ENCODE assay signal across 8 cellular contexts in genomic region chr21:41767606-41768370, GRCh38. TPM values are rescaled to one million over a fixed set of nuclear protein-coding genes. Genes with fewer than 3 reads are reported as not detected.
A peak's percentile ranks its signal among the peaks of the same experiment; 100 is the strongest.
DNase-seq lines count a peak whose midpoint lies in the region; ATAC-seq and TF ChIP-seq lines count a peak whose summit lies in the region.

No MANE protein-coding gene starts in this region.

- CTCF ChIA-PET in activated CD4-positive, alpha-beta T cell treated with anti-CD3 and anti-CD28 coated beads for 36 hours (lab: Charles Lee) = interaction anchor here (0.6 to 1.9 kb wide), 6 partner anchors 9 to 484 kb away, joined by 3 to 7 read pairs (median 3); no protein-coding TSS in a partner anchor
- CTCF ChIA-PET in SK-N-SH (lab: Yijun Ruan, JAX) = interaction anchor here (1.0 to 3.4 kb wide), 4 partner anchors 10 to 159 kb away, joined by 3 to 31 read pairs (median 3); no protein-coding TSS in a partner anchor

- peak overlapping the region; percentile 77 for H3K4me2 ChIP-seq in SK-N-SH

- intact Hi-C loops in activated CD4-positive, alpha-beta T cell treated with anti-CD3 and anti-CD28 coated beads for 36 hours (cut with DNase I, micrococcal nuclease) = loop anchor here in 1 of 2 experiments (2.0 to 5.0 kb wide), 3 partner anchors 110 to 470 kb away; partner anchors contain the start of genes PRDM15 and ZBTB21

- ATAC-seq in activated CD4-positive, alpha-beta T cell treated with anti-CD3 and anti-CD28 coated beads for 36 hours = peak; percentile 28
- peak; percentile 33 for ATAC-seq in foreskin keratinocyte
- ATAC-seq in stimulated activated naive B cell treated with anti-CD40 and anti-IgM and Interleukin-4, amounts not matched to agents 10 μg/mL and 1 μg/mL and 100 μg/mL, for 72 hours (replicated peaks) = no peak
- ATAC-seq in GM21423 (IDR thresholded peaks at IDR 0.05; ENCODE audit: unreplicated experiment) = no peak

- H3K4me3 ChIP-seq in SK-N-SH (ENCODE audit: low read depth in 2 of 2, low read length in 1 of 2) = peak overlapping the region; percentile 60 to 76

- no peaks in the 10 kb centered on the region for H4K20me1 ChIP-seq in SK-N-SH (ENCODE audit: insufficient read depth)

- in situ Hi-C loops in G401 (cut with HindIII; ENCODE audit: low sequenced_read_pairs) = no loop called here

- TF ChIP-seq CTCF in SK-N-SH (IDR thresholded peaks at IDR 0.05) = no peak
- no peak for TF ChIP-seq CTCF in foreskin keratinocyte (conservative IDR thresholded peaks at IDR 0.05)

- no peaks in the 10 kb centered on the region for H3K9me2 ChIP-seq in SK-N-SH

- H3K36me3 Mint-ChIP-seq in activated CD4-positive, alpha-beta T cell treated with anti-CD3 and anti-CD28 coated beads for 36 hours (ENCODE audit: low read depth) = no peaks in the 10 kb centered on the region
- peaks cover 0 to 4% of the 10 kb centered on the region in 2 donors for H3K36me3 Mint-ChIP-seq in stimulated activated naive B cell treated with anti-CD40 and anti-IgM and Interleukin-4, amounts not matched to agents 10 μg/mL and 1 μg/mL and 100 μg/mL, for 72 hours

- no peaks in the 10 kb centered on the region for H3K36me3 ChIP-seq in SK-N-SH (replicated peaks in 1 of 2; ENCODE audit: control insufficient read depth in 1 of 2, insufficient read depth in 2 of 2, low read length in 1 of 2)

- peak overlapping the region; percentile 64; the same call in 1 of the 2 replicates for H3K9ac ChIP-seq in SK-N-SH

- no peak overlapping the region for H3K27ac Mint-ChIP-seq in activated CD4-positive, alpha-beta T cell treated with anti-CD3 and anti-CD28 coated beads for 36 hours
- peak overlapping the region; percentile 83 for H3K27ac Mint-ChIP-seq in stimulated activated naive B cell treated with anti-CD40 and anti-IgM and Interleukin-4, amounts not matched to agents 10 μg/mL and 1 μg/mL and 100 μg/mL, for 72 hours

- WGBS in SK-N-SH (ENCODE audit: low lambda C conversion rate) = 2% methylated on average over 25 of the region's 25 CpGs

- peaks cover 14% of the 10 kb centered on the region for H3F3A ChIP-seq in SK-N-SH (replicated peaks; ENCODE audit: insufficient read depth)

- TF ChIP-seq EP300 in SK-N-SH (IDR thresholded peaks at IDR 0.05; ENCODE audit: borderline replicate concordance in 1 of 2, low read depth in 1 of 2, low read length in 1 of 2) = no peak

- H3K27me3 ChIP-seq in SK-N-SH (ENCODE audit: insufficient read depth) (no peaks in the 10 kb centered on the region), foreskin keratinocyte (no peaks in the 10 kb centered on the region)

- H3K9me3 ChIP-seq in SK-N-SH = no peaks in the 10 kb centered on the region

- H3K4me3 Mint-ChIP-seq in activated CD4-positive, alpha-beta T cell treated with anti-CD3 and anti-CD28 coated beads for 36 hours = peak overlapping the region; percentile 66
- H3K4me3 Mint-ChIP-seq in stimulated activated naive B cell treated with anti-CD40 and anti-IgM and Interleukin-4, amounts not matched to agents 10 μg/mL and 1 μg/mL and 100 μg/mL, for 72 hours = peak overlapping the region; percentile 65 to 82

- H3K27ac ChIP-seq in SK-N-SH (ENCODE audit: low read depth in 2 of 2, low read length in 1 of 2) = peak overlapping the region in 1 of 2 experiments; percentile 78; a peak in 2 of 4 replicates
- peak overlapping the region; percentile 99 for H3K27ac ChIP-seq in foreskin keratinocyte

- no peaks in the 10 kb centered on the region for H3K9me3 Mint-ChIP-seq in activated CD4-positive, alpha-beta T cell treated with anti-CD3 and anti-CD28 coated beads for 36 hours (ENCODE audit: low read depth)
- H3K9me3 Mint-ChIP-seq in stimulated activated naive B cell treated with anti-CD40 and anti-IgM and Interleukin-4, amounts not matched to agents 10 μg/mL and 1 μg/mL and 100 μg/mL, for 72 hours = peaks cover 0 to 3% of the 10 kb centered on the region in 2 donors

- POLR2A ChIA-PET in activated CD4-positive, alpha-beta T cell treated with anti-CD3 and anti-CD28 coated beads for 36 hours (lab: Charles Lee) = interaction anchor here (0.5 kb wide), 1 partner anchor 436 kb away, joined by 3 read pairs; no protein-coding TSS in a partner anchor
- POLR2A ChIA-PET in SK-N-SH (lab: Yijun Ruan, JAX) = interaction anchor here (1.0 kb wide), 1 partner anchor 9 kb away, joined by 3 read pairs; no protein-coding TSS in a partner anchor

- H2AFZ ChIP-seq in SK-N-SH (ENCODE audit: low read depth) = peak overlapping the region; percentile 87

- H3K4me1 Mint-ChIP-seq in activated CD4-positive, alpha-beta T cell treated with anti-CD3 and anti-CD28 coated beads for 36 hours = peaks cover 25% of the 10 kb centered on the region
- H3K4me1 Mint-ChIP-seq in stimulated activated naive B cell treated with anti-CD40 and anti-IgM and Interleukin-4, amounts not matched to agents 10 μg/mL and 1 μg/mL and 100 μg/mL, for 72 hours = peaks cover 18 to 39% of the 10 kb centered on the region in 2 donors

- TF ChIP-seq RAD21 in SK-N-SH (IDR thresholded peaks at IDR 0.05; ENCODE audit: low read length) = no peak

- peaks cover 52% of the 10 kb centered on the region for H3K27me3 Mint-ChIP-seq in activated CD4-positive, alpha-beta T cell treated with anti-CD3 and anti-CD28 coated beads for 36 hours
- H3K27me3 Mint-ChIP-seq in stimulated activated naive B cell treated with anti-CD40 and anti-IgM and Interleukin-4, amounts not matched to agents 10 μg/mL and 1 μg/mL and 100 μg/mL, for 72 hours = peaks cover 79 to 92% of the 10 kb centered on the region in 2 donors

- no peaks in the 10 kb centered on the region for H3K4me1 ChIP-seq in SK-N-SH (ENCODE audit: control insufficient read depth in 1 of 2, insufficient read depth in 2 of 2, low read depth in 1 of 2, low read length in 1 of 2)
- H3K4me1 ChIP-seq in foreskin keratinocyte = peaks cover 10% of the 10 kb centered on the region

- peaks cover 13% of the 10 kb centered on the region; the same call in 1 of the 2 replicates for H3K79me2 ChIP-seq in SK-N-SH (ENCODE audit: insufficient read depth)

- DNase-seq in activated CD4-positive, alpha-beta T cell treated with anti-CD3 and anti-CD28 coated beads for 36 hours = peak; percentile 42
- no peak for DNase-seq in activated CD4-positive, alpha-beta T cell treated with anti-CD3 and anti-CD28 coated beads for 1 hour
- DNase-seq in SK-N-SH = no peak
- DNase-seq in foreskin keratinocyte = peak; percentile 62 to 77
- no peak for DNase-seq in stimulated activated naive B cell treated with anti-CD40 and anti-IgM and Interleukin-4, amounts not matched to agents 10 μg/mL and 1 μg/mL and 100 μg/mL, for 72 hours
- no peak for DNase-seq in OCI-M1 (lab: John Stamatoyannopoulos, UW)
- DNase-seq in G401 (ENCODE audit: low spot score) = no peak

TF ChIP-seq in SK-N-SH, 30 proteins besides CTCF, POLR2A, EP300 and RAD21:
- TF ChIP-seq FOXM1 (IDR thresholded peaks at IDR 0.05; ENCODE audit: low read depth) (0 out of 2 replicates have a peak, but pooled peaks have one; percentile 3), GATA2 (CRISPR knock-in tag; IDR thresholded peaks at IDR 0.05) (no peak)
- TF ChIP-seq, protein P1, sequence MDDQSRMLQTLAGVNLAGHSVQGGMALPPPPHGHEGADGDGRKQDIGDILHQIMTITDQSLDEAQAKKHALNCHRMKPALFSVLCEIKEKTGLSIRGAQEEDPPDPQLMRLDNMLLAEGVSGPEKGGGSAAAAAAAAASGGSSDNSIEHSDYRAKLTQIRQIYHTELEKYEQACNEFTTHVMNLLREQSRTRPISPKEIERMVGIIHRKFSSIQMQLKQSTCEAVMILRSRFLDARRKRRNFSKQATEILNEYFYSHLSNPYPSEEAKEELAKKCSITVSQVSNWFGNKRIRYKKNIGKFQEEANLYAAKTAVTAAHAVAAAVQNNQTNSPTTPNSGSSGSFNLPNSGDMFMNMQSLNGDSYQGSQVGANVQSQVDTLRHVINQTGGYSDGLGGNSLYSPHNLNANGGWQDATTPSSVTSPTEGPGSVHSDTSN (IDR thresholded peaks at IDR 0.05) = peak; percentile 43
TF ChIP-seq in SK-N-SH: peak in this region for 2.

RNA-seq across cellular contexts. Expression of gene RIPK4, which starts 0.9 kb away (rescaled TPM):
- under 1 TPM; 0.56 to 0.64 TPM for total RNA-seq in activated CD4-positive, alpha-beta T cell treated with anti-CD3 and anti-CD28 coated beads for 36 hours
- polyA plus RNA-seq in SK-N-SH (2012; rRNA removed) (7.0 and 11.0 TPM in 2 replicates), foreskin keratinocyte (18.9 and 23.8 TPM in 2 replicates)
- 4.2 and 5.7 TPM in 2 replicates for polyA plus RNA-seq in SK-N-SH (2012; cell fraction: cytosol; rRNA removed)
- 33.7 and 42.4 TPM in 2 replicates for polyA plus RNA-seq in SK-N-SH (2012; cell fraction: nucleus; rRNA removed)
- 33.2 and 40.9 TPM in 2 replicates for total RNA-seq in foreskin keratinocyte
- 0.06 TPM in 1 of 2 replicates, not detected in the other for total RNA-seq in G401 (2014; rRNA removed; shearing (Covaris generic))

Comparison
In these comparisons a context has a peak if more than half of its experiments do, and no peak if none do; other contexts are left out.
1. DNase-seq: peak in activated CD4-positive, alpha-beta T cell treated with anti-CD3 and anti-CD28 coated beads for 36 hours (single experiment) and foreskin keratinocyte (2 of 2); none in activated CD4-positive, alpha-beta T cell treated with anti-CD3 and anti-CD28 coated beads for 1 hour (single experiment), SK-N-SH (single experiment), stimulated activated naive B cell treated with anti-CD40 and anti-IgM and Interleukin-4, amounts not matched to agents 10 μg/mL and 1 μg/mL and 100 μg/mL, for 72 hours (single experiment), OCI-M1 (single experiment) and G401 (single experiment).
2. ATAC-seq: peak in activated CD4-positive, alpha-beta T cell treated with anti-CD3 and anti-CD28 coated beads for 36 hours (single experiment) and foreskin keratinocyte (single experiment); none in stimulated activated naive B cell treated with anti-CD40 and anti-IgM and Interleukin-4, amounts not matched to agents 10 μg/mL and 1 μg/mL and 100 μg/mL, for 72 hours (0 of 2) and GM21423 (single experiment).
3. RNA of gene RIPK4, which starts 0.9 kb away (total RNA-seq): 33.2 to 40.9 TPM in foreskin keratinocyte; 0.56 to 0.64 TPM in activated CD4-positive, alpha-beta T cell treated with anti-CD3 and anti-CD28 coated beads for 36 hours and 0.06 TPM in G401; every median in the first group is over 10 times any median in the second.